14 cellular contexts compared by ENCODE assay signal in the genomic region with DNA sequence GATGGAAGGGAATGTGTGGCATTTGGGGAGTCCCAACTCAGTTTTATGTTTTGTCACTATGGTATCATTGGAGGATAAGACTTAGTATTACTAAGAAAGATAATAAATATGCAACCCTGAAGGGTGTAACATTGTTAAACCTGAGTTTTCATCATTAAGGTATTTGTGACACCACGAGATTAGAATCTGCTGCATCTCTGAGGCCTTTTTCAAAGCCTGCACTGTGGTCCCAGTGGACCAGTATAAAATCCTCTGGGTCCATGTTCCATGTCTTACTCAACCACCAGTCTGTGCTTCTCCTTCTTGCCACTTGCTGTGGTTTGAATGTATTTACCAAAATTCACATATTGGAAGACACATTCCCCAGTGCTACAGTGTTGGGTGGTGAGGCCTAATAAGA.
DNase-seq lines count a peak whose midpoint lies in the region; ATAC-seq and TF ChIP-seq lines count a peak whose summit lies in the region.
"Had no signal": no experiment of that assay in that cellular context is flagged by ENCODE, and none has a peak within 500 bp of the region (broad histone marks: within the 10 kb centered on the region; RNA-seq: fewer than 3 reads in every experiment).

No MANE protein-coding gene starts in this region.

- no peak overlapping the region for H3K4me2 ChIP-seq in mammary epithelial cell (ENCODE audit: insufficient read depth, low read depth, low read length)
- H3K4me2 ChIP-seq: BLaER1 had no signal

- ATAC-seq in GM18873 (IDR thresholded peaks at IDR 0.05; ENCODE audit: low FRiP score, unreplicated experiment) (no peak), sciatic nerve (no peak)

- no peak for TF ChIP-seq CTCF in mammary epithelial cell (conservative IDR thresholded peaks at IDR 0.05 in 1 of 2, IDR thresholded peaks at IDR 0.05 in 1 of 2; ENCODE audit: extremely low read depth in 1 of 2, insufficient read depth in 1 of 2, low read depth in 1 of 2, low read length in 2 of 2)
- TF ChIP-seq CTCF in breast epithelium (IDR thresholded peaks at IDR 0.05), result no peak
- TF ChIP-seq CTCF in fibroblast of the aortic adventitia (IDR thresholded peaks at IDR 0.05; ENCODE audit: insufficient read depth, low read length), result no peak

- peaks cover 4% of the 10 kb centered on the region for H3K4me1 ChIP-seq in mammary epithelial cell (ENCODE audit: insufficient read depth, low read length)
- no peaks in the 10 kb centered on the region for H3K4me1 ChIP-seq in breast epithelium
- H3K4me1 ChIP-seq: BLaER1, Caco-2 had no signal

- no peak overlapping the region for H3K9ac ChIP-seq in mammary epithelial cell (ENCODE audit: insufficient read depth, low read length)
- H3K9ac ChIP-seq: BLaER1 had no signal

- DNase-seq in mammary epithelial cell (peak; percentile 21), breast epithelium (ENCODE audit: low spot score in 2 of 2) (no peak), NCI-H226 (peak; percentile 22), fibroblast of the aortic adventitia (ENCODE audit: low read depth) (peak; percentile 37), NCI-H524 (lab: John Stamatoyannopoulos, UW) (no peak), activated T-cell treated with anti-CD3 and anti-CD28 coated beads for 4 hours (no peak), sciatic nerve (ENCODE audit: low spot score) (no peak)
- DNase-seq: AML-193; Caco-2; CD8-positive, alpha-beta memory T cell; HCEC 1CT had no signal

- no TSS peak for BruUV-seq in mammary epithelial cell (replicated peaks; lab: Mats Ljungman, UMichigan)

- CTCF ChIA-PET in mammary epithelial cell (lab: Charles Lee; ENCODE audit: low non-redundant PET), result no interaction called here

- H3K9me3 ChIP-seq in mammary epithelial cell (replicated peaks; ENCODE audit: insufficient read depth, low read length) (no peaks in the 10 kb centered on the region), breast epithelium (no peaks in the 10 kb centered on the region)
- H3K9me3 ChIP-seq: BLaER1, Caco-2 had no signal

- H3K27ac ChIP-seq in mammary epithelial cell (ENCODE audit: insufficient read depth, low read depth, low read length) (no peak overlapping the region), breast epithelium (no peak overlapping the region)
- H3K27ac ChIP-seq: 22Rv1, BLaER1 had no signal

- TF ChIP-seq POLR2A in breast epithelium (IDR thresholded peaks at IDR 0.05), result no peak

- WGBS in mammary epithelial cell (ENCODE audit: low coverage, missing lambda C conversion rate), result 89% methylated on average over 1 of the region's 1 CpG

- no peak overlapping the region for H2AFZ ChIP-seq in mammary epithelial cell (ENCODE audit: low read depth, low read length)

- no peaks in the 10 kb centered on the region for H3K27me3 ChIP-seq in mammary epithelial cell (ENCODE audit: insufficient read depth, low read length)
- H3K27me3 ChIP-seq in breast epithelium, result no peaks in the 10 kb centered on the region
- H3K27me3 ChIP-seq: BLaER1 had no signal

- no peaks in the 10 kb centered on the region for H4K20me1 ChIP-seq in mammary epithelial cell (ENCODE audit: insufficient read depth, low read length)
- H4K20me1 ChIP-seq: BLaER1 had no signal

- H3K36me3 ChIP-seq in mammary epithelial cell (ENCODE audit: insufficient read depth, low read length), result no peaks in the 10 kb centered on the region
- H3K36me3 ChIP-seq in breast epithelium, result no peaks in the 10 kb centered on the region
- H3K36me3 ChIP-seq: BLaER1 had no signal

- dilution Hi-C loops in mammary epithelial cell (cut with HindIII; ENCODE audit: low sequenced_read_pairs), result no loop called here

- no peaks in the 10 kb centered on the region for H3K79me2 ChIP-seq in mammary epithelial cell (ENCODE audit: insufficient read depth, low read length)

- H3K4me3 ChIP-seq in mammary epithelial cell (replicated peaks in 1 of 3; ENCODE audit: insufficient read depth in 1 of 3, low read depth in 2 of 3, low read length in 3 of 3) (no peak overlapping the region), breast epithelium (no peak overlapping the region), fibroblast of the aortic adventitia (ENCODE audit: low read depth, low read length) (no peak overlapping the region)
- H3K4me3 ChIP-seq: BLaER1 had no signal

- intact Hi-C loops in mammary epithelial cell (cut with micrococcal nuclease), result no loop called here
- intact Hi-C loops in breast epithelium (cut with DNase I; ENCODE audit: low total_unique reads), result no loop called here
- intact Hi-C loops in sciatic nerve (cut with DNase I), result no loop called here

- in situ Hi-C loops in mammary epithelial cell (cut with MboI; ENCODE audit: low sequenced_read_pairs in 2 of 2), result no loop called here

Comparison
In these comparisons a context has a peak if more than half of its experiments do, and no peak if none do; other contexts are left out.
1. DNase-seq: peak in mammary epithelial cell (single experiment), NCI-H226 (single experiment) and fibroblast of the aortic adventitia (single experiment); none in breast epithelium (0 of 2), NCI-H524 (0 of 2), activated T-cell treated with anti-CD3 and anti-CD28 coated beads for 4 hours (single experiment) and sciatic nerve (single experiment).